Comparison of ENCODE assay signal across 10 cellular contexts in the genomic region with DNA sequence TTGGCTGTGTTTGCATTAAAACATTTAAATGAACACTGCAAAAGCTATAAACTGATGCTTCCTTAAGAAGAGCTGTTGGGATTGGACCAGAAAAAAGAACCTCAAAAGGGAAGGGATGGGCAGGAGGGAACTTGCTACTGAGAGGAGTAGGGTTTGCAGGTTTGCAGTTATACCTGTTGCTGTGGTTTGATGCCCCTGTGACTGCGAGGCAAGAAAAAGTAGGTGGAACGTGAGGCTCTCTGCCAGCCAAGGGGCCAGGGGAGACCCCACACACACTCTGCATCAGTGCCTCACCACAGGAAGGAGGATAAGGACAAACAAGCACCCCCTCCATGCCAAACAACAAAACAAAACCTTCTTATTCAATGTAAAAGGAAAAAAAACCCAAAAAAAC.
DNase-seq lines count a peak whose midpoint lies in the region; ATAC-seq and TF ChIP-seq lines count a peak whose summit lies in the region.
"Had no signal": no experiment of that assay in that cellular context is flagged by ENCODE, and none has a peak within 500 bp of the region (broad histone marks: within the 10 kb centered on the region; RNA-seq: fewer than 3 reads in every experiment).

No MANE protein-coding gene starts in this region.

- TF ChIP-seq CTCF in activated B cell treated with CpG ODN at 0.5 μM for 24 hours (IDR thresholded peaks at IDR 0.05), result no peak

- intact Hi-C loops in activated B cell treated with CpG ODN at 0.5 μM for 24 hours (cut with micrococcal nuclease), result no loop called here

- peak overlapping the region; percentile 90 for H3K4me3 Mint-ChIP-seq in activated naive CD4-positive, alpha-beta T cell treated with anti-CD3 and anti-CD28 coated beads, Interleukin-2, amount 50 U/mL, for 24 hours
- peak overlapping the region; percentile 80 for H3K4me3 Mint-ChIP-seq in activated B cell treated with CpG ODN at 0.5 μM for 24 hours
- peak overlapping the region; percentile 62 to 85 (median 84) for H3K4me3 Mint-ChIP-seq in immature natural killer cell

- no peaks in the 10 kb centered on the region for H3K36me3 Mint-ChIP-seq in activated naive CD4-positive, alpha-beta T cell treated with anti-CD3 and anti-CD28 coated beads, Interleukin-2, amount 50 U/mL, for 24 hours
- H3K36me3 Mint-ChIP-seq in activated B cell treated with CpG ODN at 0.5 μM for 24 hours (ENCODE audit: low read depth), result no peaks in the 10 kb centered on the region
- no peaks in the 10 kb centered on the region for H3K36me3 Mint-ChIP-seq in immature natural killer cell

- POLR2A ChIA-PET in activated B cell treated with CpG ODN at 0.5 μM for 24 hours (lab: Charles Lee), result interaction anchor here (0.7 to 2.0 kb wide), 10 partner anchors 8 to 279 kb away, joined by 3 to 14 read pairs (median 5); a partner anchor contains a TSS

- peak overlapping the region; percentile 96 for H3K27ac Mint-ChIP-seq in activated naive CD4-positive, alpha-beta T cell treated with anti-CD3 and anti-CD28 coated beads, Interleukin-2, amount 50 U/mL, for 24 hours
- peak overlapping the region; percentile 93 for H3K27ac Mint-ChIP-seq in activated B cell treated with CpG ODN at 0.5 μM for 24 hours
- H3K27ac Mint-ChIP-seq in immature natural killer cell, result peak overlapping the region; percentile 91 to 96 (median 95)

- no peak for ATAC-seq in activated B cell treated with CpG ODN at 0.5 μM for 24 hours (ENCODE audit: low read depth)

- H3K9me3 Mint-ChIP-seq in activated naive CD4-positive, alpha-beta T cell treated with anti-CD3 and anti-CD28 coated beads, Interleukin-2, amount 50 U/mL, for 24 hours, result no peaks in the 10 kb centered on the region
- H3K9me3 Mint-ChIP-seq in activated B cell treated with CpG ODN at 0.5 μM for 24 hours, result no peaks in the 10 kb centered on the region
- H3K9me3 Mint-ChIP-seq in immature natural killer cell, result no peaks in the 10 kb centered on the region

- H3K4me1 Mint-ChIP-seq in activated naive CD4-positive, alpha-beta T cell treated with anti-CD3 and anti-CD28 coated beads, Interleukin-2, amount 50 U/mL, for 24 hours, result peaks cover 43% of the 10 kb centered on the region
- H3K4me1 Mint-ChIP-seq in activated B cell treated with CpG ODN at 0.5 μM for 24 hours (peaks cover 36% of the 10 kb centered on the region), immature natural killer cell (peaks cover 45 to 50% of the 10 kb centered on the region in 2 donors)

- CTCF ChIA-PET in activated B cell treated with CpG ODN at 0.5 μM for 24 hours (lab: Charles Lee), result interaction anchor here (0.6 to 2.3 kb wide), 7 partner anchors 35 to 294 kb away, joined by 3 to 32 read pairs (median 7); no protein-coding TSS in a partner anchor

- H3K27me3 Mint-ChIP-seq in activated naive CD4-positive, alpha-beta T cell treated with anti-CD3 and anti-CD28 coated beads, Interleukin-2, amount 50 U/mL, for 24 hours, result no peaks in the 10 kb centered on the region
- no peaks in the 10 kb centered on the region for H3K27me3 Mint-ChIP-seq in activated B cell treated with CpG ODN at 0.5 μM for 24 hours
- H3K27me3 Mint-ChIP-seq in immature natural killer cell (ENCODE audit: low read depth in 3 of 3), result peaks cover 4 to 7% (median 4%) of the 10 kb centered on the region in 3 donors

- DNase-seq in activated naive CD4-positive, alpha-beta T cell (lab: John Stamatoyannopoulos, UW), result no peak
- DNase-seq in activated B cell treated with CpG ODN at 0.5 μM for 24 hours, result no peak
- DNase-seq in immature natural killer cell, result no peak
- no peak for DNase-seq in NCI-H2029 (lab: John Stamatoyannopoulos, UW)
- DNase-seq in NCI-H1092 treated with DMSO at 0.1 percent for 48 hours (lab: John Stamatoyannopoulos, UW), result no peak
- DNase-seq in activated CD4-positive, CD25-positive, alpha-beta regulatory T cell treated with anti-CD3 and anti-CD28 coated beads, Interleukin-2, amount 50 U/mL, for 72 hours, result no peak
- no peak for DNase-seq in HK-2 (ENCODE audit: unreplicated experiment)
- DNase-seq: BE2C, small intestine had no signal
